1 cellular context compared by ENCODE assay signal in genomic region chr14:85536835-85537195, GRCh38.
TF ChIP-seq lines count a peak whose summit lies in the region.

No MANE protein-coding gene starts in this region.

TF ChIP-seq in HepG2, 621 proteins besides CTCF, POLR2A, EP300 and RAD21 (continued from another document):
- TF ChIP-seq KIAA2018 (CRISPR knock-in tag; IDR thresholded peaks at IDR 0.05; ENCODE audit: borderline replicate concordance), result no peak
- TF ChIP-seq, protein P1, sequence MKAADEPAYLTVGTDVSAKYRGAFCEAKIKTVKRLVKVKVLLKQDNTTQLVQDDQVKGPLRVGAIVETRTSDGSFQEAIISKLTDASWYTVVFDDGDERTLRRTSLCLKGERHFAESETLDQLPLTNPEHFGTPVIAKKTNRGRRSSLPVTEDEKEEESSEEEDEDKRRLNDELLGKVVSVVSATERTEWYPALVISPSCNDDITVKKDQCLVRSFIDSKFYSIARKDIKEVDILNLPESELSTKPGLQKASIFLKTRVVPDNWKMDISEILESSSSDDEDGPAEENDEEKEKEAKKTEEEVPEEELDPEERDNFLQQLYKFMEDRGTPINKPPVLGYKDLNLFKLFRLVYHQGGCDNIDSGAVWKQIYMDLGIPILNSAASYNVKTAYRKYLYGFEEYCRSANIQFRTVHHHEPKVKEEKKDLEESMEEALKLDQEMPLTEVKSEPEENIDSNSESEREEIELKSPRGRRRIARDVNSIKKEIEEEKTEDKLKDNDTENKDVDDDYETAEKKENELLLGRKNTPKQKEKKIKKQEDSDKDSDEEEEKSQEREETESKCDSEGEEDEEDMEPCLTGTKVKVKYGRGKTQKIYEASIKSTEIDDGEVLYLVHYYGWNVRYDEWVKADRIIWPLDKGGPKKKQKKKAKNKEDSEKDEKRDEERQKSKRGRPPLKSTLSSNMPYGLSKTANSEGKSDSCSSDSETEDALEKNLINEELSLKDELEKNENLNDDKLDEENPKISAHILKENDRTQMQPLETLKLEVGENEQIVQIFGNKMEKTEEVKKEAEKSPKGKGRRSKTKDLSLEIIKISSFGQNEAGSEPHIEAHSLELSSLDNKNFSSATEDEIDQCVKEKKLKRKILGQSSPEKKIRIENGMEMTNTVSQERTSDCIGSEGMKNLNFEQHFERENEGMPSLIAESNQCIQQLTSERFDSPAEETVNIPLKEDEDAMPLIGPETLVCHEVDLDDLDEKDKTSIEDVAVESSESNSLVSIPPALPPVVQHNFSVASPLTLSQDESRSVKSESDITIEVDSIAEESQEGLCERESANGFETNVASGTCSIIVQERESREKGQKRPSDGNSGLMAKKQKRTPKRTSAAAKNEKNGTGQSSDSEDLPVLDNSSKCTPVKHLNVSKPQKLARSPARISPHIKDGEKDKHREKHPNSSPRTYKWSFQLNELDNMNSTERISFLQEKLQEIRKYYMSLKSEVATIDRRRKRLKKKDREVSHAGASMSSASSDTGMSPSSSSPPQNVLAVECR (CRISPR knock-in tag; IDR thresholded peaks at IDR 0.05; ENCODE audit: borderline replicate concordance), result no peak
- TF ChIP-seq ZNF766 (CRISPR knock-in tag; IDR thresholded peaks at IDR 0.05; ENCODE audit: borderline replicate concordance), result no peak
- TF ChIP-seq THAP8 (CRISPR knock-in tag; IDR thresholded peaks at IDR 0.05; ENCODE audit: borderline replicate concordance), result no peak
- no peak for TF ChIP-seq FOSL2 (CRISPR knock-in tag; IDR thresholded peaks at IDR 0.05)
- no peak for TF ChIP-seq CEBPG (CRISPR knock-in tag; IDR thresholded peaks at IDR 0.05)
- TF ChIP-seq ZNF354B (CRISPR knock-in tag; IDR thresholded peaks at IDR 0.05), result no peak
- no peak for TF ChIP-seq PHB2 (IDR thresholded peaks at IDR 0.05; ENCODE audit: partially characterized antibody)
